ENCODE assay signal across 8 cellular contexts in genomic region chr21:46634966-46635323, GRCh38. TPM values are rescaled to one million over a fixed set of nuclear protein-coding genes. Genes with fewer than 3 reads are reported as not detected.
A peak's percentile ranks its signal among the peaks of the same experiment; 100 is the strongest.
DNase-seq lines count a peak whose midpoint lies in the region; ATAC-seq and TF ChIP-seq lines count a peak whose summit lies in the region.

No MANE protein-coding gene starts in this region.

- CTCF ChIA-PET in AG04450 (lab: Charles Lee): interaction anchor here (0.6 to 1.5 kb wide), 16 partner anchors 9 to 1313 kb away, joined by 3 to 11 read pairs (median 4); no protein-coding TSS in a partner anchor

- H3K79me2 ChIP-seq in osteoblast (ENCODE audit: insufficient read depth, low read length): peaks cover 43% of the 10 kb centered on the region

- H3K4me1 ChIP-seq in cardiac muscle cell (ENCODE audit: low read depth) (peaks cover 11% of the 10 kb centered on the region), osteoblast (ENCODE audit: insufficient read depth, low read length) (peaks cover 37% of the 10 kb centered on the region)

- H3K4me3 ChIP-seq in AG04450 (ENCODE audit: low read depth, low read length) (peak overlapping the region; percentile 60), GM12875 (ENCODE audit: low read depth, low read length) (peak overlapping the region; percentile 100), cardiac muscle cell (peak overlapping the region; percentile 71), osteoblast (ENCODE audit: insufficient read depth, low read length) (peak overlapping the region; percentile 88)

- no peaks in the 10 kb centered on the region for H3K9me3 Mint-ChIP-seq in activated naive CD8-positive, alpha-beta T cell treated with anti-CD3 and anti-CD28 coated beads, Interleukin-2, amount 50 U/mL, for 24 hours

- H3K27ac ChIP-seq in AG04450 (ENCODE audit: low read depth, low read length): peak overlapping the region; percentile 94
- peak overlapping the region; percentile 97 for H3K27ac ChIP-seq in cardiac muscle cell
- H3K27ac ChIP-seq in osteoblast (ENCODE audit: low read depth, low read length): peak overlapping the region; percentile 90

- H4K20me1 ChIP-seq in osteoblast (ENCODE audit: insufficient read depth, low read length): peaks cover 36% of the 10 kb centered on the region

- peak overlapping the region; percentile 94 for H3K27ac Mint-ChIP-seq in activated naive CD8-positive, alpha-beta T cell treated with anti-CD3 and anti-CD28 coated beads, Interleukin-2, amount 50 U/mL, for 24 hours

- H3K27me3 ChIP-seq in AG04450 (ENCODE audit: control insufficient read depth, insufficient read depth, low read length): no peaks in the 10 kb centered on the region
- no peaks in the 10 kb centered on the region for H3K27me3 ChIP-seq in cardiac muscle cell
- no peaks in the 10 kb centered on the region for H3K27me3 ChIP-seq in osteoblast (ENCODE audit: insufficient read depth, low read length)

- H3K36me3 Mint-ChIP-seq in activated naive CD8-positive, alpha-beta T cell treated with anti-CD3 and anti-CD28 coated beads, Interleukin-2, amount 50 U/mL, for 24 hours (ENCODE audit: low read depth): peaks cover 3% of the 10 kb centered on the region

- H3K36me3 ChIP-seq in cardiac muscle cell (no peaks in the 10 kb centered on the region), osteoblast (ENCODE audit: insufficient read depth, low read length) (peaks cover 6% of the 10 kb centered on the region)

- H2AFZ ChIP-seq in osteoblast (ENCODE audit: low read length): peak overlapping the region; percentile 93

- H3K4me1 Mint-ChIP-seq in activated naive CD8-positive, alpha-beta T cell treated with anti-CD3 and anti-CD28 coated beads, Interleukin-2, amount 50 U/mL, for 24 hours: peaks cover 66% of the 10 kb centered on the region

- peak overlapping the region; percentile 92 for H3K4me2 ChIP-seq in osteoblast (ENCODE audit: insufficient read depth, low read length)

- ATAC-seq in HG03460 (IDR thresholded peaks at IDR 0.05; ENCODE audit: unreplicated experiment) (peak; percentile 5), HG02970 (IDR thresholded peaks at IDR 0.05; ENCODE audit: low FRiP score, unreplicated experiment) (no peak)
- ATAC-seq in activated naive CD8-positive, alpha-beta T cell treated with anti-CD3 and anti-CD28 coated beads, Interleukin-2, amount 50 U/mL, for 24 hours: peak; percentile 21

- DNase-seq in AG04450 (ENCODE audit: low read depth, low spot score): peak; percentile 70
- DNase-seq in NCI-H524 treated with DMSO at 0.1 percent for 48 hours (lab: John Stamatoyannopoulos, UW): peak; percentile 10
- no peak for DNase-seq in activated naive CD8-positive, alpha-beta T cell treated with anti-CD3 and anti-CD28 coated beads, Interleukin-2, amount 50 U/mL, for 24 hours
- DNase-seq in cardiac muscle cell (ENCODE audit: low read depth in 1 of 2, low spot score in 1 of 2): peak; percentile 76 to 92
- peak; percentile 81 for DNase-seq in osteoblast (ENCODE audit: insufficient read length, low spot score, missing footprints)

- H3K27me3 Mint-ChIP-seq in activated naive CD8-positive, alpha-beta T cell treated with anti-CD3 and anti-CD28 coated beads, Interleukin-2, amount 50 U/mL, for 24 hours: peaks cover 1% of the 10 kb centered on the region

- POLR2A ChIA-PET in AG04450 (lab: Yijun Ruan, JAX): interaction anchor here (0.6 to 1.6 kb wide), 10 partner anchors 15 to 1023 kb away, joined by 3 to 7 read pairs (median 4); no protein-coding TSS in a partner anchor

- peak overlapping the region; percentile 91 for H3K4me3 Mint-ChIP-seq in activated naive CD8-positive, alpha-beta T cell treated with anti-CD3 and anti-CD28 coated beads, Interleukin-2, amount 50 U/mL, for 24 hours

- H3K9me3 ChIP-seq in AG04450 (ENCODE audit: control insufficient read depth, insufficient read depth, low read length): peaks cover 2% of the 10 kb centered on the region; the same call in 1 of the 2 replicates
- no peaks in the 10 kb centered on the region for H3K9me3 ChIP-seq in cardiac muscle cell (ENCODE audit: low read depth)
- H3K9me3 ChIP-seq in osteoblast (ENCODE audit: low read depth, low read length): no peaks in the 10 kb centered on the region

- TF ChIP-seq CTCF in AG04450 (IDR thresholded peaks at IDR 0.05; ENCODE audit: low read depth, low read length): peak; percentile 22; the same call in 1 of the 2 replicates
- no peak for TF ChIP-seq CTCF in GM12875 (IDR thresholded peaks at IDR 0.05; ENCODE audit: borderline replicate concordance, insufficient read depth, low read depth, low read length)
- peak; percentile 36 for TF ChIP-seq CTCF in cardiac muscle cell (IDR thresholded peaks at IDR 0.05; ENCODE audit: low read depth, low read length)
- TF ChIP-seq CTCF in osteoblast (IDR thresholded peaks at IDR 0.05; ENCODE audit: extremely low read depth, low read depth, low read length): peak; percentile 24

RNA-seq across cellular contexts. Expression of gene PRMT2, which starts 0.5 kb away (rescaled TPM):
- polyA plus RNA-seq in AG04450 (2011; rRNA removed): 140 and 153 TPM in 2 replicates
- 91.5 and 106 TPM in 2 replicates for polyA minus RNA-seq in AG04450 (2011; rRNA and poly(A)+ RNA removed)
- total RNA-seq in cardiac muscle cell: 90.5 and 110 TPM in 2 replicates
- 115 and 140 TPM in 2 replicates for polyA plus RNA-seq in cardiac muscle cell
- 134 and 136 TPM in 2 replicates for total RNA-seq in osteoblast

RNA-seq across cellular contexts. Expression of gene S100B, which starts 30.1 kb away (rescaled TPM):
- polyA plus RNA-seq in AG04450 (2011; rRNA removed) (not detected in 2 replicates), cardiac muscle cell (0.16 and 0.81 TPM in 2 replicates)
- not detected in 2 replicates for polyA minus RNA-seq in AG04450 (2011; rRNA and poly(A)+ RNA removed)
- total RNA-seq in cardiac muscle cell (0.21 and 0.49 TPM in 2 replicates), osteoblast (0.29 and 1.4 TPM in 2 replicates)
